In the genomic region with DNA sequence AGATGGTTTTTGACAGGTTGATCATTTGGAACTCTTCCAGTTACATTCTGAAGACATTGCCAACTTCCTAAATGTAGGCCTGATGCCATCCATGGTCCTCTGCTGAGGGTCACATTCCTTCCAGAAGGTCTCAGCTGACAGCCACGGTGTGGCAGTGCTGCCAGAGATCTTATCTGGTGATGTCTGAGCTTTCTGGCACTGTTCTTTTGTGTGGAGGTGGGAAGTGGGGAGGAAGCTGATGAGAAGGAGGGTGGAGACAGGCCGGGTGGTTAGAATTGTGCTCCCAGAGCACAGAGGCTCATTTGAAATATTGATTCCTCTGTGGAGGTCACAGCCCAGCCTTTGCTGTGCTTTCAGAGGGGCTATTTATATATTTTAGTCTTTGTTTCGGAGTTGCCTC, we compare ENCODE assay signal across 21 cellular contexts. TPM values are rescaled to one million over a fixed set of nuclear protein-coding genes. Genes with fewer than 3 reads are reported as not detected.
DNase-seq lines count a peak whose midpoint lies in the region; ATAC-seq, FAIRE-seq and TF ChIP-seq lines count a peak whose summit lies in the region.
"Had no signal": no experiment of that assay in that cellular context is flagged by ENCODE, and none has a peak within 500 bp of the region (broad histone marks: within the 10 kb centered on the region; RNA-seq: fewer than 3 reads in every experiment).

No MANE protein-coding gene starts in this region.

- no peaks in the 10 kb centered on the region for H3K9me2 ChIP-seq in Loucy (replicated peaks; ENCODE audit: low read depth, low read length)

- no peaks in the 10 kb centered on the region for H3K36me3 ChIP-seq in Loucy (ENCODE audit: insufficient read depth, low read length)
- H3K36me3 ChIP-seq in endothelial cell of umbilical vein (ENCODE audit: control insufficient read depth in 2 of 2, extremely low read depth in 1 of 2, insufficient read depth in 2 of 2, low read length in 2 of 2): no peaks in the 10 kb centered on the region
- no peaks in the 10 kb centered on the region for H3K36me3 ChIP-seq in neuron (ENCODE audit: insufficient read depth, low read length)
- H3K36me3 ChIP-seq: neutrophil, spleen had no signal

- no TSS peak for BruUV-seq in endothelial cell of umbilical vein (replicated peaks; lab: Mats Ljungman, UMichigan)

- intact Hi-C loops in endothelial cell of umbilical vein (cut with micrococcal nuclease): no loop called here

- H3K27ac ChIP-seq in endothelial cell of umbilical vein (ENCODE audit: insufficient read depth, low read depth, low read length): no peak overlapping the region
- H3K27ac ChIP-seq: neutrophil, spleen had no signal

- H3F3A ChIP-seq in Loucy (ENCODE audit: low read depth): no peaks in the 10 kb centered on the region

- no peak for TF ChIP-seq POLR2A in endothelial cell of umbilical vein (IDR thresholded peaks at IDR 0.05; ENCODE audit: low read depth, low read length)

- H3K9me3 ChIP-seq in Loucy (ENCODE audit: insufficient read depth, low read depth, low read length) (no peaks in the 10 kb centered on the region), endothelial cell of umbilical vein (replicated peaks; ENCODE audit: control insufficient read depth, insufficient read depth, low read length) (no peaks in the 10 kb centered on the region), neuron (ENCODE audit: low read length) (no peaks in the 10 kb centered on the region)
- H3K9me3 ChIP-seq: neutrophil, spleen had no signal

- in situ Hi-C loops in G401 (cut with HindIII; ENCODE audit: low sequenced_read_pairs): no loop called here

- TF ChIP-seq CTCF in Loucy (conservative IDR thresholded peaks at IDR 0.05; ENCODE audit: low read length) (no peak), endothelial cell of umbilical vein (IDR thresholded peaks at IDR 0.05; ENCODE audit: extremely low read depth in 1 of 2, insufficient read depth in 1 of 2, low read depth in 1 of 2, low read length in 2 of 2) (no peak)

- H3K4me1 ChIP-seq in Loucy (ENCODE audit: insufficient read depth, low read length, poor library complexity, severe bottlenecking): peaks cover 9% of the 10 kb centered on the region
- H3K4me1 ChIP-seq in endothelial cell of umbilical vein (ENCODE audit: control insufficient read depth, extremely low read depth, insufficient read depth, low read length): no peaks in the 10 kb centered on the region
- no peaks in the 10 kb centered on the region for H3K4me1 ChIP-seq in neuron (ENCODE audit: insufficient read depth, low read length)

- H3K4me3 ChIP-seq in Loucy (ENCODE audit: low read length, poor library complexity, severe bottlenecking) (no peak overlapping the region), endothelial cell of umbilical vein (replicated peaks in 1 of 3; ENCODE audit: insufficient read depth in 1 of 3, low read depth in 1 of 3, low read length in 3 of 3) (no peak overlapping the region), neuron (ENCODE audit: low read length) (no peak overlapping the region)
- H3K4me3 ChIP-seq: spleen had no signal

- POLR2A ChIA-PET in endothelial cell of umbilical vein (lab: Charles Lee): no interaction called here

- H3K27me3 ChIP-seq in Loucy (ENCODE audit: insufficient read depth, low read length, poor library complexity, severe bottlenecking) (no peaks in the 10 kb centered on the region), endothelial cell of umbilical vein (ENCODE audit: control insufficient read depth in 2 of 2, insufficient read depth in 2 of 2, low read length in 2 of 2) (peaks cover 2 to 13% of the 10 kb centered on the region in 2 experiments), neuron (ENCODE audit: insufficient read depth, low read length) (no peaks in the 10 kb centered on the region)
- H3K27me3 ChIP-seq: neutrophil, spleen had no signal

- ATAC-seq in GM21737 (IDR thresholded peaks at IDR 0.05; ENCODE audit: unreplicated experiment) (no peak), GM19455 (IDR thresholded peaks at IDR 0.05; ENCODE audit: unreplicated experiment) (no peak)
- ATAC-seq: stimulated activated naive CD8-positive, alpha-beta T cell treated with anti-CD3 and anti-CD28 coated beads, Interleukin-15, Interleukin-2, amounts not matched to agents 100 U/mL and 50 U/mL, for 24 hours had no signal

- FAIRE-seq in endothelial cell of umbilical vein (lab: Jason Lieb, UNC): no peak
- FAIRE-seq: bronchial epithelial cell, GM12891 had no signal

- no peak overlapping the region for H3K4me2 ChIP-seq in Loucy (ENCODE audit: low read depth, low read length, poor library complexity, severe bottlenecking)
- H3K4me2 ChIP-seq in endothelial cell of umbilical vein (ENCODE audit: insufficient read depth, low read length): no peak overlapping the region

- CTCF ChIA-PET in endothelial cell of umbilical vein (lab: Charles Lee): interaction anchor here (1.1 to 1.3 kb wide), 3 partner anchors 41 to 360 kb away, joined by 3 to 5 read pairs (median 4); no protein-coding TSS in a partner anchor

- no peaks in the 10 kb centered on the region for H3K9me1 ChIP-seq in endothelial cell of umbilical vein (replicated peaks; ENCODE audit: control insufficient read depth, extremely low read depth, insufficient read depth, low read length)

- DNase-seq in G401 (ENCODE audit: low spot score) (peak; percentile 54), endothelial cell of umbilical vein (ENCODE audit: low read depth, low spot score) (no peak), cortex of kidney (lab: John Stamatoyannopoulos, UW) (no peak)
- DNase-seq: activated CD4-positive, alpha-beta T cell treated with anti-CD3 and anti-CD28 coated beads for 1 hour; activated naive CD4-positive, alpha-beta T cell treated with Interleukin-2 at 50 U/mL for 16 hours; activated T-cell treated with anti-CD3 and anti-CD28 coated beads, Interleukin-2, amount 50 U/mL, for 24 hours; DMS79; immature natural killer cell; NCI-H1417; NCI-H2171; NCI-H526 treated with DMSO at 0.1 percent for 48 hours; spleen; stimulated activated CD4-positive, alpha-beta T cell treated with anti-CD3 and anti-CD28 coated beads, Interleukin-4, amount 100 ng/mL, for 1 hour; stimulated activated naive CD8-positive, alpha-beta T cell treated with anti-CD3 and anti-CD28 coated beads, Interleukin-15, Interleukin-2, amounts not matched to agents 100 U/mL and 50 U/mL, for 24 hours had no signal

- dilution Hi-C loops in endothelial cell of umbilical vein (cut with MboI; ENCODE audit: extremely low pct_ligation_motif_present, low sequenced_read_pairs): no loop called here

- H2AFZ ChIP-seq in Loucy (ENCODE audit: low read length) (peak overlapping the region; percentile 66; the same call in 1 of the 2 replicates), endothelial cell of umbilical vein (ENCODE audit: low read depth, low read length) (no peak overlapping the region), neuron (ENCODE audit: low read depth, low read length) (peak overlapping the region; percentile 28)

- H4K20me1 ChIP-seq in Loucy (ENCODE audit: insufficient read depth, low read length, poor library complexity, severe bottlenecking) (no peaks in the 10 kb centered on the region), endothelial cell of umbilical vein (replicated peaks; ENCODE audit: control insufficient read depth, extremely low read depth, insufficient read depth, low read length) (no peaks in the 10 kb centered on the region)

- H3K79me2 ChIP-seq in Loucy (ENCODE audit: insufficient read depth, low read length) (no peaks in the 10 kb centered on the region), endothelial cell of umbilical vein (ENCODE audit: control insufficient read depth, insufficient read depth, low read length) (no peaks in the 10 kb centered on the region)

- H3K9ac ChIP-seq in Loucy (ENCODE audit: low read depth, low read length, poor library complexity, severe bottlenecking) (no peak overlapping the region), endothelial cell of umbilical vein (replicated peaks; ENCODE audit: extremely low read depth, insufficient read depth, low read length) (no peak overlapping the region)

TF ChIP-seq in endothelial cell of umbilical vein, 7 proteins besides CTCF, POLR2A, EP300 and RAD21:
- no peak for TF ChIP-seq JUN (IDR thresholded peaks at IDR 0.05; ENCODE audit: borderline replicate concordance, insufficient read depth, insufficient read length, low read depth)
- TF ChIP-seq EZH2 (IDR thresholded peaks at IDR 0.05; ENCODE audit: borderline replicate concordance, low read depth, low read length, severe bottlenecking): no peak
- TF ChIP-seq FOS (IDR thresholded peaks at IDR 0.05; ENCODE audit: borderline replicate concordance, insufficient read depth, low read length): no peak
- no peak for TF ChIP-seq MYC (IDR thresholded peaks at IDR 0.05; ENCODE audit: low read depth, low read length)
- TF ChIP-seq, protein P1, sequence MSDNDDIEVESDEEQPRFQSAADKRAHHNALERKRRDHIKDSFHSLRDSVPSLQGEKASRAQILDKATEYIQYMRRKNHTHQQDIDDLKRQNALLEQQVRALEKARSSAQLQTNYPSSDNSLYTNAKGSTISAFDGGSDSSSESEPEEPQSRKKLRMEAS (IDR thresholded peaks at IDR 0.05; ENCODE audit: insufficient read depth, insufficient read length): no peak
- peak; percentile 31 for TF ChIP-seq GATA2 (IDR thresholded peaks at IDR 0.05; ENCODE audit: insufficient read depth, insufficient read length, low read depth, low read length)

RNA-seq across cellular contexts. Expression of a gene that starts 16.1 kb away (rescaled TPM):
- total RNA-seq in G401 (2014; rRNA removed; shearing (Covaris generic)): 35.3 and 71.5 TPM in 2 replicates
- 23.5 and 36.1 TPM in 2 replicates for total RNA-seq in endothelial cell of umbilical vein
- polyA plus RNA-seq in endothelial cell of umbilical vein: 36.6 and 37.5 TPM in 2 replicates
- 55.8 and 71.7 TPM in 2 replicates for polyA plus RNA-seq in endothelial cell of umbilical vein (2011; cell fraction: cytosol; rRNA removed)
- 49.4 and 50.3 TPM in 2 replicates for polyA plus RNA-seq in endothelial cell of umbilical vein (2011; cell fraction: nucleus; rRNA removed)
- 47.9 and 76.3 TPM in 2 replicates for polyA plus RNA-seq in endothelial cell of umbilical vein (2012)
- polyA minus RNA-seq in endothelial cell of umbilical vein: 13.1 and 15.0 TPM in 2 replicates
- polyA minus RNA-seq in endothelial cell of umbilical vein (2011; cell fraction: cytosol; rRNA and poly(A)+ RNA removed): 10.9 TPM
- polyA minus RNA-seq in endothelial cell of umbilical vein (2011; cell fraction: nucleus; rRNA and poly(A)+ RNA removed): 13.8 and 14.2 TPM in 2 replicates

RNA-seq across cellular contexts. Expression of a gene that starts 42.1 kb away (rescaled TPM):
- total RNA-seq in G401 (2014; rRNA removed; shearing (Covaris generic)): 189 and 243 TPM in 2 replicates
- 71.2 and 73.3 TPM in 2 replicates for total RNA-seq in endothelial cell of umbilical vein
- polyA plus RNA-seq in endothelial cell of umbilical vein: 37.9 and 47.6 TPM in 2 replicates
- 67.4 and 69.1 TPM in 2 replicates for polyA plus RNA-seq in endothelial cell of umbilical vein (2011; cell fraction: cytosol; rRNA removed)
- polyA plus RNA-seq in endothelial cell of umbilical vein (2011; cell fraction: nucleus; rRNA removed): 28.7 and 35.9 TPM in 2 replicates
- 95.9 and 119 TPM in 2 replicates for polyA plus RNA-seq in endothelial cell of umbilical vein (2012)
- polyA minus RNA-seq in endothelial cell of umbilical vein: 27.6 and 33.6 TPM in 2 replicates
- 50.7 TPM for polyA minus RNA-seq in endothelial cell of umbilical vein (2011; cell fraction: cytosol; rRNA and poly(A)+ RNA removed)
- polyA minus RNA-seq in endothelial cell of umbilical vein (2011; cell fraction: nucleus; rRNA and poly(A)+ RNA removed): 9.8 and 13.6 TPM in 2 replicates
